7 cellular contexts compared by ENCODE assay signal in genomic region chr6:5640614-5641013, GRCh38.
"Had no signal": no experiment of that assay in that cellular context is flagged by ENCODE, and none has a peak within 500 bp of the region (broad histone marks: within the 10 kb centered on the region; RNA-seq: fewer than 3 reads in every experiment).

No MANE protein-coding gene starts in this region.

- FAIRE-seq: HepG2, HTR-8/SVneo had no signal

- H3K27me3 Mint-ChIP-seq: IgD-negative memory B cell had no signal

- H3K4me3 Mint-ChIP-seq: IgD-negative memory B cell had no signal

- DNase-seq: IMR-90, KBM-7, KG1 had no signal

- H3K4me1 Mint-ChIP-seq: IgD-negative memory B cell had no signal

- H3K27ac ChIP-seq: HL-60 had no signal

- ATAC-seq: HepG2 had no signal
